17 cellular contexts compared by ENCODE assay signal in the genomic region with DNA sequence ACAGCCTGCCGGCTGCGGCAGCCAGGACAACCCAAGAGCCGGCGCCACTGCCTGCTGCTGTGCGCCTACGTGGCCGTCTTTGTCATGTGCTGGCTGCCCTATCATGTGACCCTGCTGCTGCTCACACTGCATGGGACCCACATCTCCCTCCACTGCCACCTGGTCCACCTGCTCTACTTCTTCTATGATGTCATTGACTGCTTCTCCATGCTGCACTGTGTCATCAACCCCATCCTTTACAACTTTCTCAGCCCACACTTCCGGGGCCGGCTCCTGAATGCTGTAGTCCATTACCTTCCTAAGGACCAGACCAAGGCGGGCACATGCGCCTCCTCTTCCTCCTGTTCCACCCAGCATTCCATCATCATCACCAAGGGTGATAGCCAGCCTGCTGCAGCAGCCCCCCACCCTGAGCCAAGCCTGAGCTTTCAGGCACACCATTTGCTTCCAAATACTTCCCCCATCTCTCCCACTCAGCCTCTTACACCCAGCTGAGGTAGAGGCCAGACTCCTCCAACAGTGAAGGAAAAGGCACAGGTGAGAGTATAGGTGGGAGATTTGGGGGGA. TPM values are rescaled to one million over a fixed set of nuclear protein-coding genes. Genes with fewer than 3 reads are reported as not detected.
A peak's percentile ranks its signal among the peaks of the same experiment; 100 is the strongest.
DNase-seq lines count a peak whose midpoint lies in the region; ATAC-seq, FAIRE-seq and TF ChIP-seq lines count a peak whose summit lies in the region.
"Had no signal": no experiment of that assay in that cellular context is flagged by ENCODE, and none has a peak within 500 bp of the region (broad histone marks: within the 10 kb centered on the region; RNA-seq: fewer than 3 reads in every experiment).

No MANE protein-coding gene starts in this region.

- H4K20me1 ChIP-seq in K562 (replicated peaks; ENCODE audit: control insufficient read depth, insufficient read depth, low read length) = no peaks in the 10 kb centered on the region

- no peak for TF ChIP-seq RAD21 in K562 (CRISPR knock-in tag; conservative IDR thresholded peaks at IDR 0.05 in 1 of 2, IDR thresholded peaks at IDR 0.05 in 1 of 2)

- 0 out of 4 replicates have a peak overlapping the region, but pooled peaks of 1 of the 2 experiments have one; percentile 40 for H3K9ac ChIP-seq in K562 (ENCODE audit: insufficient read depth in 1 of 2, low read depth in 2 of 2, low read length in 2 of 2)

- ATAC-seq in T-helper 17 cell (no peak), K562 (no peak), left lobe of liver (no peak)
- no peak for ATAC-seq in stimulated activated effector memory CD8-positive, alpha-beta T cell treated with anti-CD3 and anti-CD28 coated beads, Interleukin-12 subunit alpha, Interleukin-12 subunit beta, amount 100 ng/mL, for 72 hours
- ATAC-seq: PC-3 had no signal

- peaks cover 23% of the 10 kb centered on the region for H3K4me1 Mint-ChIP-seq in T-helper 17 cell
- H3K4me1 Mint-ChIP-seq in stimulated activated effector memory CD8-positive, alpha-beta T cell treated with anti-CD3 and anti-CD28 coated beads, Interleukin-12 subunit alpha, Interleukin-12 subunit beta, amount 100 ng/mL, for 72 hours = peaks cover 52% of the 10 kb centered on the region

- in situ Hi-C loops in K562 (cut with MboI) = no loop called here

- DNase-seq in T-helper 17 cell = no peak
- DNase-seq in K562 (ENCODE audit: extremely low read depth in 1 of 4, low spot score in 3 of 4) = peak in 1 of 4 experiments; percentile 5
- DNase-seq in left lobe of liver (ENCODE audit: low spot score) = peak; percentile 32
- no peak for DNase-seq in stimulated activated effector memory CD8-positive, alpha-beta T cell treated with anti-CD3 and anti-CD28 coated beads, Interleukin-12 subunit alpha, Interleukin-12 subunit beta, amount 100 ng/mL, for 72 hours (ENCODE audit: low spot score in 2 of 2)
- DNase-seq in AG08395 (ENCODE audit: low spot score) = no peak
- no peak for DNase-seq in GM19238 (ENCODE audit: insufficient read length, low spot score)
- no peak for DNase-seq in cerebellar nuclear complex (lab: John Stamatoyannopoulos, UW)
- DNase-seq: DMS 273 treated with DMSO at 0.1 percent for 48 hours, H7, Karpas-422, NCI-H1105 treated with DMSO at 0.1 percent for 48 hours, NCI-H187, NCI-H446, PC-3 had no signal

- POLR2A ChIA-PET in K562 (lab: Yijun Ruan, JAX) = interaction anchor here (1.0 kb wide), 2 partner anchors 11 to 161 kb away, joined by 3 read pairs; no protein-coding TSS in a partner anchor

- TF ChIP-seq CTCF in K562 (IDR thresholded peaks at IDR 0.05 in 2 of 3, conservative IDR thresholded peaks at IDR 0.05 in 1 of 3; ENCODE audit: insufficient read depth in 2 of 3, low read depth in 1 of 3, low read length in 3 of 3) = no peak

- TF ChIP-seq POLR2A in K562 (conservative IDR thresholded peaks at IDR 0.05) = no peak

- peaks cover 5% of the 10 kb centered on the region for H3K36me3 Mint-ChIP-seq in T-helper 17 cell (ENCODE audit: low read depth)
- peaks cover 20% of the 10 kb centered on the region for H3K36me3 Mint-ChIP-seq in stimulated activated effector memory CD8-positive, alpha-beta T cell treated with anti-CD3 and anti-CD28 coated beads, Interleukin-12 subunit alpha, Interleukin-12 subunit beta, amount 100 ng/mL, for 72 hours

- BruUV-seq in K562 (replicated peaks; lab: Mats Ljungman, UMichigan) = no TSS peak

- no peaks in the 10 kb centered on the region for H3K27me3 Mint-ChIP-seq in T-helper 17 cell

- no peak overlapping the region for H3K27ac ChIP-seq in K562 (ENCODE audit: extremely low read depth, low read depth, low read length)

- H3K4me3 ChIP-seq in K562 = no peak overlapping the region

- peaks cover 20 to 33% of the 10 kb centered on the region in 2 experiments for H3K4me1 ChIP-seq in K562 (replicated peaks in 1 of 2; ENCODE audit: control insufficient read depth in 2 of 2, insufficient read depth in 2 of 2, low read length in 2 of 2)

- H3K27me3 ChIP-seq in K562 (ENCODE audit: control insufficient read depth in 2 of 2, insufficient read depth in 2 of 2, low read length in 2 of 2) = no peaks in the 10 kb centered on the region

- H3K9me1 ChIP-seq in K562 (ENCODE audit: control insufficient read depth, insufficient read depth, low read length) = no peaks in the 10 kb centered on the region

- CTCF ChIA-PET in K562 (lab: Yijun Ruan, JAX; ENCODE audit: low intra/inter-chr PET ratio) = no interaction called here

- TF ChIP-seq EP300 in K562 (IDR thresholded peaks at IDR 0.05; ENCODE audit: low read length) = no peak

- intact Hi-C loops in K562 (cut with micrococcal nuclease) = no loop called here

- no peak overlapping the region for H3K4me2 ChIP-seq in K562 (ENCODE audit: insufficient read depth, low read length)

- peaks cover 24% of the 10 kb centered on the region; the same call in 2 of the 3 replicates for H3K36me3 ChIP-seq in K562 (ENCODE audit: control insufficient read depth, insufficient read depth, low read length)

- peak overlapping the region; percentile 83 for H3K27ac Mint-ChIP-seq in T-helper 17 cell
- peak overlapping the region; percentile 14 for H3K27ac Mint-ChIP-seq in stimulated activated effector memory CD8-positive, alpha-beta T cell treated with anti-CD3 and anti-CD28 coated beads, Interleukin-12 subunit alpha, Interleukin-12 subunit beta, amount 100 ng/mL, for 72 hours

- H3K9me3 ChIP-seq in T-helper 17 cell (ENCODE audit: control insufficient read depth, low read length, poor library complexity, severe bottlenecking) (no peaks in the 10 kb centered on the region), K562 (replicated peaks; ENCODE audit: control insufficient read depth, insufficient read depth, low read depth, low read length) (no peaks in the 10 kb centered on the region)

- H3K4me3 Mint-ChIP-seq in T-helper 17 cell = no peak overlapping the region
- no peak overlapping the region for H3K4me3 Mint-ChIP-seq in stimulated activated effector memory CD8-positive, alpha-beta T cell treated with anti-CD3 and anti-CD28 coated beads, Interleukin-12 subunit alpha, Interleukin-12 subunit beta, amount 100 ng/mL, for 72 hours

- H3K79me2 ChIP-seq in K562 (ENCODE audit: control insufficient read depth, insufficient read depth, low read length) = peaks cover 19% of the 10 kb centered on the region

- WGBS in K562 (ENCODE audit: insufficient coverage, low coverage, missing lambda C conversion rate) = 90% methylated on average over 10 of the region's 11 CpGs

- FAIRE-seq in K562 (lab: Jason Lieb, UNC) = no peak

- H2AFZ ChIP-seq in K562 (ENCODE audit: low read depth, low read length) = no peak overlapping the region

- H3K9me3 Mint-ChIP-seq in stimulated activated effector memory CD8-positive, alpha-beta T cell treated with anti-CD3 and anti-CD28 coated beads, Interleukin-12 subunit alpha, Interleukin-12 subunit beta, amount 100 ng/mL, for 72 hours = no peaks in the 10 kb centered on the region

RNA-seq across cellular contexts. Expression of gene ZBTB39, which starts 10.3 kb away (rescaled TPM):
- total RNA-seq in T-helper 17 cell = 10 to 100 TPM in 1 of 2 donors, 1 to 10 TPM in 1; 7.0 to 10.8 TPM
- total RNA-seq in K562 (2011; cell fraction: chromatin; rRNA removed; ENCODE audit: low replicate concordance) = 23.7 and 34.4 TPM in 2 replicates
- total RNA-seq in K562 (2011; cell fraction: nucleolus; rRNA removed) = 21.3 and 23.3 TPM in 2 replicates
- total RNA-seq in K562 (2011; cell fraction: nucleoplasm; rRNA removed) = 23.4 and 26.0 TPM in 2 replicates
- total RNA-seq in K562 (2014; rRNA removed) = 7.7 and 10.3 TPM in 2 replicates
- 8.6 and 9.3 TPM in 2 replicates for total RNA-seq in K562 (2014; rRNA removed; fragmentation: Illumina TruSeq; extraction: Trizol)
- 8.7 TPM in 2 replicates for total RNA-seq in K562 (2015; rRNA removed; fragmentation: Illumina TruSeq; extraction: Trizol)
- total RNA-seq in K562 (2021) = 11.5 and 13.3 TPM in 2 replicates
- 9.6 and 10.4 TPM in 2 replicates for polyA plus RNA-seq in K562 (2011; rRNA removed)
- 8.7 and 11.6 TPM in 2 replicates for polyA plus RNA-seq in K562 (2011; cell fraction: cytosol; rRNA removed)
- 13.1 and 14.4 TPM in 2 replicates for polyA plus RNA-seq in K562 (2011; cell fraction: nucleus; rRNA removed)
- 7.2 and 7.5 TPM in 2 replicates for polyA plus RNA-seq in K562 (2012)
- polyA plus RNA-seq in K562 (2014; fragmentation: Illumina TruSeq; extraction: Trizol) = 10.9 and 11.6 TPM in 2 replicates
- 1 to 10 TPM; 3.3 to 3.4 TPM for polyA plus RNA-seq in K562 (2014; fragmentation: Nextera tagmentation; extraction: Ambion mirVana)
- 8.2 and 8.6 TPM in 2 replicates for polyA plus RNA-seq in K562 (2014; rRNA removed)
- polyA minus RNA-seq in K562 (2011; rRNA and poly(A)+ RNA removed) = 14.8 and 17.1 TPM in 2 replicates
- polyA minus RNA-seq in K562 (2011; cell fraction: cytosol; rRNA and poly(A)+ RNA removed) = 8.0 and 9.3 TPM in 2 replicates
- polyA minus RNA-seq in K562 (2011; cell fraction: nucleus; rRNA and poly(A)+ RNA removed) = 13.3 and 21.2 TPM in 2 replicates
- 3.5 TPM for total RNA-seq in left lobe of liver

RNA-seq across cellular contexts. Expression of gene TAC3, which starts 20.3 kb away (rescaled TPM):
- not detected for total RNA-seq in T-helper 17 cell
- total RNA-seq in K562 (2011; cell fraction: chromatin; rRNA removed; ENCODE audit: low replicate concordance) = 0.92 and 1.2 TPM in 2 replicates
- 1.3 and 2.3 TPM in 2 replicates for total RNA-seq in K562 (2011; cell fraction: nucleolus; rRNA removed)
- 1.8 and 2.0 TPM in 2 replicates for total RNA-seq in K562 (2011; cell fraction: nucleoplasm; rRNA removed)
- 0.64 and 1.9 TPM in 2 replicates for total RNA-seq in K562 (2014; rRNA removed)
- 0.76 and 1.1 TPM in 2 replicates for total RNA-seq in K562 (2014; rRNA removed; fragmentation: Illumina TruSeq; extraction: Trizol)
- total RNA-seq in K562 (2015; rRNA removed; fragmentation: Illumina TruSeq; extraction: Trizol) = 1.4 and 1.8 TPM in 2 replicates
- 0.29 and 1.7 TPM in 2 replicates for total RNA-seq in K562 (2021)
- 0.87 and 2.8 TPM in 2 replicates for polyA plus RNA-seq in K562 (2011; rRNA removed)
- polyA plus RNA-seq in K562 (2011; cell fraction: cytosol; rRNA removed) = 1.5 and 3.6 TPM in 2 replicates
- polyA plus RNA-seq in K562 (2011; cell fraction: nucleus; rRNA removed) = 0.38 and 0.98 TPM in 2 replicates
- polyA plus RNA-seq in K562 (2012) = 2.9 and 3.1 TPM in 2 replicates
- polyA plus RNA-seq in K562 (2014; fragmentation: Illumina TruSeq; extraction: Trizol) = 2.0 and 2.7 TPM in 2 replicates
- 1 to 10 TPM; 2.4 to 2.6 TPM for polyA plus RNA-seq in K562 (2014; fragmentation: Nextera tagmentation; extraction: Ambion mirVana)
- 1.2 and 1.6 TPM in 2 replicates for polyA plus RNA-seq in K562 (2014; rRNA removed)
- polyA minus RNA-seq in K562 (2011; rRNA and poly(A)+ RNA removed) = 0.39 and 1.1 TPM in 2 replicates
- polyA minus RNA-seq in K562 (2011; cell fraction: cytosol; rRNA and poly(A)+ RNA removed) = 0.95 TPM in 1 of 2 replicates, not detected in the other
- polyA minus RNA-seq in K562 (2011; cell fraction: nucleus; rRNA and poly(A)+ RNA removed) = not detected in 2 replicates
- total RNA-seq in left lobe of liver = not detected
- total RNA-seq: PC-3 had no signal
- polyA plus RNA-seq: BJ had no signal

RNA-seq across cellular contexts. Expression of gene RDH16, which starts 38.6 kb away (rescaled TPM):
- under 1 TPM; 0.40 to 0.81 TPM for total RNA-seq in T-helper 17 cell
- total RNA-seq in K562 (2011; cell fraction: chromatin; rRNA removed; ENCODE audit: low replicate concordance) = 3.0 and 3.8 TPM in 2 replicates
- total RNA-seq in K562 (2011; cell fraction: nucleolus; rRNA removed) = 1.2 and 2.4 TPM in 2 replicates
- 3.7 and 4.8 TPM in 2 replicates for total RNA-seq in K562 (2011; cell fraction: nucleoplasm; rRNA removed)
- 0.20 and 0.23 TPM in 2 replicates for total RNA-seq in K562 (2014; rRNA removed)
- total RNA-seq in K562 (2014; rRNA removed; fragmentation: Illumina TruSeq; extraction: Trizol) = 0.22 and 0.26 TPM in 2 replicates
- 0.11 TPM in 2 replicates for total RNA-seq in K562 (2015; rRNA removed; fragmentation: Illumina TruSeq; extraction: Trizol)
- total RNA-seq in K562 (2021) = 0.36 and 0.42 TPM in 2 replicates
- polyA plus RNA-seq in K562 (2011; rRNA removed) = 0.26 and 0.62 TPM in 2 replicates
- polyA plus RNA-seq in K562 (2011; cell fraction: cytosol; rRNA removed) = 0.04 and 0.28 TPM in 2 replicates
- 2.4 and 5.4 TPM in 2 replicates for polyA plus RNA-seq in K562 (2011; cell fraction: nucleus; rRNA removed)
- 0.14 and 0.47 TPM in 2 replicates for polyA plus RNA-seq in K562 (2012)
- 0.12 and 0.21 TPM in 2 replicates for polyA plus RNA-seq in K562 (2014; fragmentation: Illumina TruSeq; extraction: Trizol)
- under 1 TPM in 1 of 2 experiments, not detected in 1; 0.13 TPM for polyA plus RNA-seq in K562 (2014; fragmentation: Nextera tagmentation; extraction: Ambion mirVana)
- 0.24 and 0.52 TPM in 2 replicates for polyA plus RNA-seq in K562 (2014; rRNA removed)
- 0.11 and 0.48 TPM in 2 replicates for polyA minus RNA-seq in K562 (2011; rRNA and poly(A)+ RNA removed)
- not detected in 2 replicates for polyA minus RNA-seq in K562 (2011; cell fraction: cytosol; rRNA and poly(A)+ RNA removed)
- polyA minus RNA-seq in K562 (2011; cell fraction: nucleus; rRNA and poly(A)+ RNA removed) = 0.54 and 1.6 TPM in 2 replicates
- 162 TPM for total RNA-seq in left lobe of liver

RNA-seq across cellular contexts. Expression of gene MYO1A, which starts 53.9 kb away (rescaled TPM):
- total RNA-seq in T-helper 17 cell (under 1 TPM in 1 of 2 donors, not detected in 1; 0.70 TPM), K562 (2014; rRNA removed) (0.08 and 0.09 TPM in 2 replicates), K562 (2014; rRNA removed; fragmentation: Illumina TruSeq; extraction: Trizol) (0.06 and 0.29 TPM in 2 replicates), K562 (2015; rRNA removed; fragmentation: Illumina TruSeq; extraction: Trizol) (0.08 and 0.14 TPM in 2 replicates), K562 (2021) (0.18 and 0.29 TPM in 2 replicates), left lobe of liver (0.28 TPM)
- total RNA-seq in K562 (2011; cell fraction: chromatin; rRNA removed; ENCODE audit: low replicate concordance) = 0.35 and 1.0 TPM in 2 replicates
- total RNA-seq in K562 (2011; cell fraction: nucleolus; rRNA removed) = 0.79 and 1.5 TPM in 2 replicates
- 0.51 and 0.99 TPM in 2 replicates for total RNA-seq in K562 (2011; cell fraction: nucleoplasm; rRNA removed)
- polyA plus RNA-seq in K562 (2011; rRNA removed) (0.14 and 0.18 TPM in 2 replicates), K562 (2014; fragmentation: Illumina TruSeq; extraction: Trizol) (0.03 and 0.54 TPM in 2 replicates), K562 (2014; fragmentation: Nextera tagmentation; extraction: Ambion mirVana) (not detected), K562 (2014; rRNA removed) (0.08 and 0.20 TPM in 2 replicates)
- 0.03 TPM in 1 of 2 replicates, not detected in the other for polyA plus RNA-seq in K562 (2011; cell fraction: cytosol; rRNA removed)
- polyA plus RNA-seq in K562 (2011; cell fraction: nucleus; rRNA removed) = 0.23 and 0.91 TPM in 2 replicates
- polyA plus RNA-seq in K562 (2012) = 0.08 and 0.11 TPM in 2 replicates
- 0.06 TPM in 1 of 2 replicates, not detected in the other for polyA minus RNA-seq in K562 (2011; rRNA and poly(A)+ RNA removed)
- polyA minus RNA-seq in K562 (2011; cell fraction: cytosol; rRNA and poly(A)+ RNA removed) = not detected in 2 replicates
- polyA minus RNA-seq in K562 (2011; cell fraction: nucleus; rRNA and poly(A)+ RNA removed) = 0.13 and 1.1 TPM in 2 replicates
- total RNA-seq: Daoy, PC-3 had no signal
- polyA plus RNA-seq: AG04450 had no signal

Comparison
In these comparisons a context has a peak if more than half of its experiments do, and no peak if none do; other contexts are left out.
1. RNA of gene RDH16, which starts 38.6 kb away (total RNA-seq): 162 TPM in left lobe of liver (single experiment); 0.40 to 0.81 TPM in T-helper 17 cell and 0.11 to 4.8 TPM in K562; every median in the first group is over 10 times any median in the second.